29 cellular contexts compared by ENCODE assay signal in the genomic region with DNA sequence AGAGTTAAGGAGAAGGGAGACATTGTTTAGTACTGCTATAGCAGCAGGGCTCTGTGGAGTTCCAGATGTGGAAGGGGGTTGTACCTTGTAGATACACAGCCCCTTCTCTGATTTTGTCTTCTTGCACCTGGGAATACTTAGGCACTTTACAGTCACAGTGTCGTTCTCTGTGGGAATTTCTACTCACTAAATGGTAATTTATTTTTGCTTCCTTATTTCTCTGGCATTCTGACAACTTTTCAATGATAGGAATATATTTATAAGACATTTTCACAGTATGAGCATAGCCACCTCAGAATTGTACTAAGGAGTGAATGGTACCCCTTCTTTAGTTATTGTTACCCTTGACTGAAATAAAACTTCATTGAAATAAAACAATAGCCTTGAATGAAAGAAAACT.
"Had no signal": no experiment of that assay in that cellular context is flagged by ENCODE, and none has a peak within 500 bp of the region (broad histone marks: within the 10 kb centered on the region; RNA-seq: fewer than 3 reads in every experiment).

No MANE protein-coding gene starts in this region.

- ATAC-seq: activated CD4-positive, alpha-beta T cell treated with anti-CD3 and anti-CD28 coated beads for 36 hours; activated CD8-positive, alpha-beta memory T cell treated with anti-CD3 and anti-CD28 coated beads, Interleukin-2, amount 10 ng/mL, durations not matched to agents 7 days and 5 days; activated CD8-positive, alpha-beta T cell treated with anti-CD3 and anti-CD28 coated beads, Interleukin-2, amount 10 ng/mL, durations not matched to agents 7 days and 5 days; activated naive CD8-positive, alpha-beta T cell treated with anti-CD3 and anti-CD28 coated beads, Interleukin-2, amount 50 U/mL, for 24 hours; body of pancreas; effector memory CD8-positive, alpha-beta T cell had no signal

- H3K9me3 ChIP-seq: adrenal gland, body of pancreas, esophagus squamous epithelium had no signal

- H3K4me3 ChIP-seq: adrenal gland, body of pancreas, esophagus squamous epithelium had no signal

- H3K4me1 ChIP-seq: adrenal gland, body of pancreas, esophagus squamous epithelium had no signal

- H3K27me3 ChIP-seq: adrenal gland, body of pancreas, esophagus squamous epithelium had no signal

- DNase-seq: activated CD4-positive, alpha-beta memory T cell treated with anti-CD3 and anti-CD28 coated beads for 36 hours; activated CD4-positive, alpha-beta T cell treated with anti-CD3 and anti-CD28 coated beads for 36 hours; activated CD4-positive, alpha-beta T cell treated with anti-CD3 and anti-CD28 coated beads, Interleukin-2, amount 10 ng/mL, durations not matched to agents 24 days and 14 days; activated CD4-positive, CD25-positive, alpha-beta regulatory T cell; activated CD4-positive, CD25-positive, alpha-beta regulatory T cell treated with anti-CD3 and anti-CD28 coated beads, Interleukin-2, amount 50 U/mL, for 72 hours; activated CD8-positive, alpha-beta memory T cell treated with anti-CD3 and anti-CD28 coated beads, Interleukin-2, amount 10 ng/mL, durations not matched to agents 7 days and 5 days; activated CD8-positive, alpha-beta memory T cell treated with anti-CD3 and anti-CD28 coated beads, Interleukin-2, amount 50 U/mL, for 4 hours; activated CD8-positive, alpha-beta T cell treated with anti-CD3 and anti-CD28 coated beads, Interleukin-2, amount 10 ng/mL, durations not matched to agents 7 days and 5 days; activated effector memory CD4-positive, alpha-beta T cell treated with anti-CD3 and anti-CD28 coated beads, Interleukin-2, amount 50 U/mL, for 16 hours; activated naive CD4-positive, alpha-beta T cell treated with anti-CD3 and anti-CD28 coated beads for 36 hours; activated naive CD8-positive, alpha-beta T cell treated with anti-CD3 and anti-CD28 coated beads for 36 hours; activated naive CD8-positive, alpha-beta T cell treated with anti-CD3 and anti-CD28 coated beads, Interleukin-2, amount 50 U/mL, for 24 hours; activated T-cell treated with anti-CD3 and anti-CD28 coated beads, Interleukin-2, amount 50 U/mL, for 1 hour; activated T-cell treated with anti-CD3 and anti-CD28 coated beads, Interleukin-2, amount 50 U/mL, for 48 hours; adrenal gland; amygdala; aorta; body of pancreas; caudate nucleus; cortex of kidney; dermis blood vessel endothelial cell; effector CD4-positive, alpha-beta T cell; effector memory CD8-positive, alpha-beta T cell; esophagus squamous epithelium; foreskin melanocyte; head of caudate nucleus; T-helper 2 cell had no signal

- H3K36me3 ChIP-seq: adrenal gland, esophagus squamous epithelium had no signal

- FAIRE-seq: colon had no signal

- H3K27ac ChIP-seq: adrenal gland, body of pancreas, epithelial cell of prostate, esophagus squamous epithelium had no signal
